1 cellular context compared by ENCODE assay signal in genomic region chr19:49153167-49153809, GRCh38.
TF ChIP-seq lines count a peak whose summit lies in the region.

No MANE protein-coding gene starts in this region.

TF ChIP-seq in K562, 482 proteins besides CTCF, POLR2A, EP300 and RAD21:
- TF ChIP-seq ZNF395 (CRISPR knock-in tag; IDR thresholded peaks at IDR 0.05) (no peak), RBFOX2 (IDR thresholded peaks at IDR 0.05; ENCODE audit: low read depth, low read length) (peak; percentile 51; the same call in 1 of the 2 replicates)
